Comparison of ENCODE assay signal across 8 cellular contexts in genomic region chr16:68469728-68470460, GRCh38. TPM values are rescaled to one million over a fixed set of nuclear protein-coding genes. Genes with fewer than 3 reads are reported as not detected.
DNase-seq lines count a peak whose midpoint lies in the region; ATAC-seq and TF ChIP-seq lines count a peak whose summit lies in the region.

No MANE protein-coding gene starts in this region.

- no peaks in the 10 kb centered on the region for H4K20me1 ChIP-seq in PC-9 (ENCODE audit: insufficient read depth)

- no peak for TF ChIP-seq POLR2A in upper lobe of left lung (IDR thresholded peaks at IDR 0.05)

- H3K27ac Mint-ChIP-seq in endodermal cell, result no peak overlapping the region

- DNase-seq in PC-9 (no peak), left cardiac atrium (no peak), upper lobe of left lung (no peak), endodermal cell (no peak), T1000 (lab: John Stamatoyannopoulos, UW) (no peak), NCI-H2029 treated with DMSO at 0.1 percent for 48 hours (lab: John Stamatoyannopoulos, UW) (no peak)

- H3K9ac ChIP-seq in endodermal cell (ENCODE audit: extremely low read depth, low read length, poor library complexity, severe bottlenecking), result no peak overlapping the region

- POLR2A ChIA-PET in PC-9 (lab: Charles Lee; ENCODE audit: unreplicated experiment), result no interaction called here

- H3K27me3 Mint-ChIP-seq in endodermal cell (ENCODE audit: insufficient read depth), result peaks cover 2% of the 10 kb centered on the region

- no peaks in the 10 kb centered on the region for H3K36me3 ChIP-seq in PC-9 (ENCODE audit: low read depth)
- no peaks in the 10 kb centered on the region for H3K36me3 ChIP-seq in upper lobe of left lung
- no peaks in the 10 kb centered on the region for H3K36me3 ChIP-seq in endodermal cell (ENCODE audit: control insufficient read depth, insufficient read depth, low read length)

- H3K9me3 ChIP-seq in PC-9 (ENCODE audit: insufficient read depth, low read depth) (no peaks in the 10 kb centered on the region), upper lobe of left lung (no peaks in the 10 kb centered on the region), endodermal cell (ENCODE audit: control insufficient read depth, low read length) (no peaks in the 10 kb centered on the region)

- TF ChIP-seq CTCF in PC-9 (conservative IDR thresholded peaks at IDR 0.05), result no peak
- no peak for TF ChIP-seq CTCF in upper lobe of left lung (IDR thresholded peaks at IDR 0.05)
- no peak for TF ChIP-seq CTCF in endodermal cell (conservative IDR thresholded peaks at IDR 0.05)

- H3K4me3 Mint-ChIP-seq in endodermal cell, result no peak overlapping the region

- CTCF ChIA-PET in PC-9 (lab: Charles Lee), result no interaction called here

- no peaks in the 10 kb centered on the region for H3K9me2 ChIP-seq in PC-9 (ENCODE audit: insufficient read depth)

- BruUV-seq in PC-9 (replicated peaks; lab: Mats Ljungman, UMichigan), result no TSS peak

- no peaks in the 10 kb centered on the region for H3K27me3 ChIP-seq in PC-9 (ENCODE audit: insufficient read depth, low read depth)
- no peaks in the 10 kb centered on the region for H3K27me3 ChIP-seq in upper lobe of left lung
- H3K27me3 ChIP-seq in endodermal cell (ENCODE audit: control insufficient read depth, insufficient read depth, low read length, poor library complexity, severe bottlenecking), result no peaks in the 10 kb centered on the region

- no peaks in the 10 kb centered on the region for H3K79me2 ChIP-seq in PC-9 (ENCODE audit: low read depth)

- ATAC-seq in GM18517 (IDR thresholded peaks at IDR 0.05; ENCODE audit: unreplicated experiment), result peak; percentile 35
- ATAC-seq in HG02759 (IDR thresholded peaks at IDR 0.05; ENCODE audit: unreplicated experiment), result peak; percentile 29
- peak; percentile 16 to 50 for ATAC-seq in left cardiac atrium
- peak; percentile 4 to 50 for ATAC-seq in upper lobe of left lung (ENCODE audit: low FRiP score in 2 of 2)

- TF ChIP-seq EP300 in upper lobe of left lung (IDR thresholded peaks at IDR 0.05), result no peak

- H3K4me2 ChIP-seq in PC-9, result 0 out of 2 replicates have a peak overlapping the region, but pooled peaks have one; percentile 9

- peaks cover 8% of the 10 kb centered on the region for H3F3A ChIP-seq in PC-9 (ENCODE audit: insufficient read depth, low read depth)

- no peaks in the 10 kb centered on the region for H3K9me3 Mint-ChIP-seq in endodermal cell

- H2AFZ ChIP-seq in PC-9, result no peak overlapping the region

- H3K4me1 ChIP-seq in PC-9 (replicated peaks; ENCODE audit: insufficient read depth), result peaks cover 26% of the 10 kb centered on the region
- H3K4me1 ChIP-seq in upper lobe of left lung, result peaks cover 46 to 54% (median 51%) of the 10 kb centered on the region in 4 donors
- H3K4me1 ChIP-seq in endodermal cell (ENCODE audit: control insufficient read depth, insufficient read depth, low read length), result no peaks in the 10 kb centered on the region

- H3K27ac ChIP-seq in PC-9 (no peak overlapping the region), upper lobe of left lung (peak overlapping the region; percentile 64 to 82 (median 75)), endodermal cell (ENCODE audit: low read depth, low read length) (no peak overlapping the region)

- 5 to 7% methylated on average over 11 of the region's 11 CpGs for whole genome bisulfite sequencing in upper lobe of left lung, 2 donors
- WGBS in endodermal cell (ENCODE audit: insufficient coverage in 1 of 2, insufficient read length in 1 of 2), 2 experiments, result 73 to 81% methylated on average over 7 to 11 of the region's 11 CpGs

- no peaks in the 10 kb centered on the region for H3K36me3 Mint-ChIP-seq in endodermal cell (ENCODE audit: low read depth)

- H3K4me1 Mint-ChIP-seq in endodermal cell, result peaks cover 6% of the 10 kb centered on the region

- H3K4me3 ChIP-seq in PC-9 (no peak overlapping the region), upper lobe of left lung (peak overlapping the region in 3 of 4 donors; percentile 15 to 34 (median 33)), endodermal cell (ENCODE audit: low read length) (no peak overlapping the region)

- intact Hi-C loops in PC-9 (cut with micrococcal nuclease; ENCODE audit: unreplicated experiment), result no loop called here
- intact Hi-C loops in left cardiac atrium (cut with DNase I), result no loop called here

RNA-seq across cellular contexts. Expression of gene SMPD3, which starts 21.6 kb away (rescaled TPM):
- total RNA-seq in PC-9 (2021), result 0.30 and 0.94 TPM in 2 replicates
- total RNA-seq in left cardiac atrium, result 1 to 10 TPM; 1.3 to 2.2 TPM
- 10 to 100 TPM in 1 of 6 donors, 1 to 10 TPM in 5; 1.2 to 10.7 (median 3.2) TPM for total RNA-seq in upper lobe of left lung
- under 1 TPM in 1 of 2 donors, not detected in 1; 0.07 TPM for total RNA-seq in endodermal cell
- 9.4 TPM for polyA plus RNA-seq in endodermal cell (2013, experiment 1 of 2)
- 7.4 TPM for polyA plus RNA-seq in endodermal cell (2013, experiment 2 of 2)

Comparison
In these comparisons a context has a peak if more than half of its experiments do, and no peak if none do; other contexts are left out.
1. H3K27ac ChIP-seq: peak in upper lobe of left lung (4 of 4); none in PC-9 (single experiment) and endodermal cell (single experiment).
2. H3K4me3 ChIP-seq: peak in upper lobe of left lung (3 of 4); none in PC-9 (single experiment) and endodermal cell (single experiment).
3. Peak in every context shown above with its lines, with median percentiles within 50 percentile points of each other: ATAC-seq.